In the genomic region with DNA sequence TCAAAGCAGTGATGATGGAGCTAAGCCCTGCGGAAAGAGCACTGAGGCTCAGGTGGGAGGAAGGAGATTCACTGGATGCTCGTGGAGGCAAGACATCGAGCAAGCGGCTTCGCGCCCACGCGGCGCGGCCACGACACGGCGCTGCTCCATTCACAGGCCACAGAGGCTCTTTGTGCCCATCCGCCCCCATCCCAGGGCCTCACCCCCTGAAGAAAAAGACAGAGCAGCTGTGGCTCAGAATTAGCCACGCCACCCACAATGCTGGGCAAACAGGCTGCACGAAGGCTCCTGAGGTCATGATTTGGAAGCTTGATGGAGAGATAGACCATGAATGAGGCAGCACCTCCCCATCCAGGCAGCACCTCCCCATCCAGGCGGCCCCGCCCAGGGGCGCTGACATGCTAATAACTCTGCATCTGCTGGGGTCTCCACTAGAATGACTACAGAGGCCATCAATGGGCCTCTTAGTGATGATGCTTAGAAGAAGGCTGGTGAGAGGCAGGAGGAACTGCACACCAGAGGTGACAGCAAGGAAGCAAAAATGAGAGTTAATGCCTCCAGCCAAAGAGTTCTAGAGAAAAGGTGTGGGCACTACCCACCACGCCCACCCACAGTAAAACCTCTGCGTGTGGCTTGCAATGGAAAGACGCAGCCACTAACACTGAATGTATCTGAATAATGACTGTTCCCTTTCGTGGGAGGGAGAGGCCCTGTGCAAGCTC, we compare ENCODE assay signal across 8 cellular contexts. TPM values are rescaled to one million over a fixed set of nuclear protein-coding genes. Genes with fewer than 3 reads are reported as not detected.
DNase-seq lines count a peak whose midpoint lies in the region; ATAC-seq and TF ChIP-seq lines count a peak whose summit lies in the region.

No MANE protein-coding gene starts in this region.

- intact Hi-C loops in PC-9 (cut with micrococcal nuclease; ENCODE audit: unreplicated experiment) = no loop called here

- H3K4me2 ChIP-seq in PC-9 = no peak overlapping the region

- H3K4me1 ChIP-seq in RWPE2 (ENCODE audit: insufficient read depth, poor library complexity, severe bottlenecking) = peaks cover 49% of the 10 kb centered on the region
- H3K4me1 ChIP-seq in PC-9 (replicated peaks; ENCODE audit: insufficient read depth) = no peaks in the 10 kb centered on the region

- 0 out of 3 replicates have a peak, but pooled peaks have one; percentile 11 for ATAC-seq in RWPE2 (ENCODE audit: low read depth)
- peak; percentile 84 for ATAC-seq in activated naive CD8-positive, alpha-beta T cell treated with anti-CD3 and anti-CD28 coated beads, Interleukin-2, amount 50 U/mL, for 24 hours

- peaks cover 90% of the 10 kb centered on the region for H3F3A ChIP-seq in PC-9 (ENCODE audit: insufficient read depth, low read depth)

- H3K27ac ChIP-seq in RWPE2 (ENCODE audit: poor library complexity, severe bottlenecking) = peak overlapping the region; percentile 100
- no peak overlapping the region for H3K27ac ChIP-seq in PC-9

- BruUV-seq in PC-9 (replicated peaks; lab: Mats Ljungman, UMichigan) = no TSS peak

- no peak for TF ChIP-seq CTCF in RWPE2 (IDR thresholded peaks at IDR 0.05; ENCODE audit: poor library complexity, severe bottlenecking)
- TF ChIP-seq CTCF in mesothelial cell of epicardium (IDR thresholded peaks at IDR 0.05; ENCODE audit: unreplicated experiment) = no peak
- no peak for TF ChIP-seq CTCF in PC-9 (conservative IDR thresholded peaks at IDR 0.05)

- CTCF ChIA-PET in PC-9 (lab: Charles Lee) = no interaction called here

- H3K27me3 ChIP-seq in RWPE2 (ENCODE audit: insufficient read depth, poor library complexity, severe bottlenecking) = no peaks in the 10 kb centered on the region
- H3K27me3 ChIP-seq in PC-9 (ENCODE audit: insufficient read depth, low read depth) = no peaks in the 10 kb centered on the region

- H3K9me3 Mint-ChIP-seq in activated naive CD8-positive, alpha-beta T cell treated with anti-CD3 and anti-CD28 coated beads, Interleukin-2, amount 50 U/mL, for 24 hours = no peaks in the 10 kb centered on the region
- no peaks in the 10 kb centered on the region for H3K9me3 Mint-ChIP-seq in mesothelial cell of epicardium

- H4K20me1 ChIP-seq in PC-9 (ENCODE audit: insufficient read depth) = peaks cover 93% of the 10 kb centered on the region

- POLR2A ChIA-PET in PC-9 (lab: Charles Lee; ENCODE audit: unreplicated experiment) = interaction anchor here (0.6 kb wide), 1 partner anchor 121 kb away, joined by 5 read pairs; no protein-coding TSS in a partner anchor

- H2AFZ ChIP-seq in PC-9 = no peak overlapping the region

- peak overlapping the region; percentile 88 for H3K27ac Mint-ChIP-seq in activated naive CD8-positive, alpha-beta T cell treated with anti-CD3 and anti-CD28 coated beads, Interleukin-2, amount 50 U/mL, for 24 hours
- H3K27ac Mint-ChIP-seq in mesothelial cell of epicardium = peak overlapping the region; percentile 51

- peaks cover 93% of the 10 kb centered on the region for H3K79me2 ChIP-seq in PC-9 (ENCODE audit: low read depth)

- H3K4me3 ChIP-seq in RWPE2 (ENCODE audit: severe bottlenecking) = no peak overlapping the region
- no peak overlapping the region for H3K4me3 ChIP-seq in PC-9

- no peaks in the 10 kb centered on the region for H3K27me3 Mint-ChIP-seq in activated naive CD8-positive, alpha-beta T cell treated with anti-CD3 and anti-CD28 coated beads, Interleukin-2, amount 50 U/mL, for 24 hours
- no peaks in the 10 kb centered on the region for H3K27me3 Mint-ChIP-seq in mesothelial cell of epicardium (ENCODE audit: low read depth)

- H3K9me3 ChIP-seq in RWPE2 (ENCODE audit: severe bottlenecking) = no peaks in the 10 kb centered on the region
- no peaks in the 10 kb centered on the region for H3K9me3 ChIP-seq in PC-9 (ENCODE audit: insufficient read depth, low read depth)

- peaks cover 98% of the 10 kb centered on the region for H3K36me3 ChIP-seq in RWPE2 (ENCODE audit: low read depth)
- peaks cover 67% of the 10 kb centered on the region for H3K36me3 ChIP-seq in PC-9 (ENCODE audit: low read depth)

- peaks cover 90% of the 10 kb centered on the region for H3K4me1 Mint-ChIP-seq in activated naive CD8-positive, alpha-beta T cell treated with anti-CD3 and anti-CD28 coated beads, Interleukin-2, amount 50 U/mL, for 24 hours
- peaks cover 4% of the 10 kb centered on the region for H3K4me1 Mint-ChIP-seq in mesothelial cell of epicardium

- no peak for DNase-seq in RWPE2 (ENCODE audit: low spot score)
- peak; percentile 71 for DNase-seq in activated naive CD8-positive, alpha-beta T cell treated with anti-CD3 and anti-CD28 coated beads, Interleukin-2, amount 50 U/mL, for 24 hours
- no peak for DNase-seq in mesothelial cell of epicardium (ENCODE audit: low spot score in 2 of 2, unreplicated experiment in 2 of 2)
- peak; percentile 75 for DNase-seq in stimulated activated naive CD4-positive, alpha-beta T cell treated with Interleukin-2 at 50 U/mL for 16 hours (lab: John Stamatoyannopoulos, UW)
- no peak for DNase-seq in NAMALWA (ENCODE audit: low spot score)
- no peak for DNase-seq in mucosa of gallbladder (ENCODE audit: low spot score)
- no peak for DNase-seq in PC-9
- DNase-seq in NCI-H1105 treated with DMSO at 0.1 percent for 48 hours (lab: John Stamatoyannopoulos, UW) = no peak

- peaks cover 71% of the 10 kb centered on the region for H3K36me3 Mint-ChIP-seq in activated naive CD8-positive, alpha-beta T cell treated with anti-CD3 and anti-CD28 coated beads, Interleukin-2, amount 50 U/mL, for 24 hours (ENCODE audit: low read depth)
- peaks cover 29% of the 10 kb centered on the region for H3K36me3 Mint-ChIP-seq in mesothelial cell of epicardium

- peak overlapping the region; percentile 73 for H3K4me3 Mint-ChIP-seq in activated naive CD8-positive, alpha-beta T cell treated with anti-CD3 and anti-CD28 coated beads, Interleukin-2, amount 50 U/mL, for 24 hours
- H3K4me3 Mint-ChIP-seq in mesothelial cell of epicardium = no peak overlapping the region

- H3K9me2 ChIP-seq in PC-9 (ENCODE audit: insufficient read depth) = no peaks in the 10 kb centered on the region

RNA-seq across cellular contexts. Expression of a gene that starts 43.5 kb away (rescaled TPM):
- total RNA-seq in mesothelial cell of epicardium = 321 to 346 TPM (median 341 TPM) in 3 replicates
- 544 TPM for total RNA-seq in mucosa of gallbladder
- total RNA-seq in PC-9 (2021) = 758 and 776 TPM in 2 replicates

Comparison
In these comparisons a context has a peak if more than half of its experiments do, and no peak if none do; other contexts are left out.
1. DNase-seq: peak in activated naive CD8-positive, alpha-beta T cell treated with anti-CD3 and anti-CD28 coated beads, Interleukin-2, amount 50 U/mL, for 24 hours (single experiment) and stimulated activated naive CD4-positive, alpha-beta T cell treated with Interleukin-2 at 50 U/mL for 16 hours (single experiment); none in RWPE2 (single experiment), mesothelial cell of epicardium (0 of 2), NAMALWA (single experiment), mucosa of gallbladder (single experiment), PC-9 (0 of 2) and NCI-H1105 treated with DMSO at 0.1 percent for 48 hours (single experiment).